In the genomic region with DNA sequence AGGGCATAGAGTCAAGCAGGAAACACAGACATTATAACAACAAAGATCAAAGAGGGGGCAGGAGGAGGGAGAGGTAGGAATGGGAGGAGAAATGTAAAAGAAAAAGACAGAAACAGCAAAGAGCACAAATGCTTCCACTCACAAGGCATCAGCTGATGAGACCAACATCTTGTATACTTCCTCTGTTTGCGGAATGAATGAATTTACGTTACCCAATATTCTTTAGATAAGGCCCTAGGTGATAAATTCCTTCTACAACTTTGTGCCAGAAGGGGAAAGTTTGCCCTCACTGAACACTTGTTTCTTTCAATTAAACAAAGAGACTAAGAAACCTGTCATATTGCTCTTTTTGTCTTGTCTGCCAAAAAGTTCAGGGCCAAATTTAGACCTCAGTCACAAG, we compare ENCODE assay signal across 13 cellular contexts.
A peak's percentile ranks its signal among the peaks of the same experiment; 100 is the strongest.
DNase-seq lines count a peak whose midpoint lies in the region; ATAC-seq, FAIRE-seq and TF ChIP-seq lines count a peak whose summit lies in the region.
"Had no signal": no experiment of that assay in that cellular context is flagged by ENCODE, and none has a peak within 500 bp of the region (broad histone marks: within the 10 kb centered on the region; RNA-seq: fewer than 3 reads in every experiment).

No MANE protein-coding gene starts in this region.

- TF ChIP-seq CTCF in HepG2 (CRISPR knock-in tag; IDR thresholded peaks at IDR 0.05) (no peak), right lobe of liver (IDR thresholded peaks at IDR 0.05) (no peak), WTC11 (IDR thresholded peaks at IDR 0.05) (no peak)

- H3K4me1 ChIP-seq in HepG2 (ENCODE audit: insufficient read depth, low read length) (peaks cover 32% of the 10 kb centered on the region), right lobe of liver (no peaks in the 10 kb centered on the region)

- 35% methylated on average over 2 of the region's 2 CpGs for WGBS in HepG2 (ENCODE audit: low lambda C conversion rate)
- 69% methylated on average over 2 of the region's 2 CpGs for WGBS in right lobe of liver (ENCODE audit: insufficient coverage, low coverage, low lambda C conversion rate, missing lambda C conversion rate)

- POLR2A ChIA-PET in HepG2 (lab: Yijun Ruan, JAX) = no interaction called here
- POLR2A ChIA-PET in WTC11 (lab: Charles Lee) = no interaction called here

- CTCF ChIA-PET in HepG2 (lab: Yijun Ruan, JAX; ENCODE audit: low intra/inter-chr PET ratio, low total read pairs) = no interaction called here
- CTCF ChIA-PET in WTC11 (lab: Charles Lee) = no interaction called here

- H3K9ac ChIP-seq in HepG2 (ENCODE audit: insufficient read depth, low read depth, low read length) = no peak overlapping the region

- no peak for FAIRE-seq in HepG2 (lab: Jason Lieb, UNC)
- FAIRE-seq: K562 had no signal

- H3K27ac Mint-ChIP-seq in activated T-helper 1 cell treated with anti-CD3 and anti-CD28 coated beads, Interleukin-12 subunit alpha, Interleukin-12 subunit beta, Interleukin-2, Interleukin-4 antibody, amounts not matched to agents 30 ng/mL and 10 ng/mL and 1 ng/mL, durations not matched to agents 14 hours and 24 hours and 36 hours = no peak overlapping the region
- H3K27ac Mint-ChIP-seq in WTC11 = no peak overlapping the region
- H3K27ac Mint-ChIP-seq: CD8-positive, alpha-beta T cell; HFFc6 had no signal

- no peak overlapping the region for H3K27ac ChIP-seq in HepG2 (ENCODE audit: extremely low read length, insufficient read depth, low read length)
- H3K27ac ChIP-seq in right lobe of liver = no peak overlapping the region

- H3K9me3 ChIP-seq in HepG2 (ENCODE audit: low read length) = no peaks in the 10 kb centered on the region
- no peaks in the 10 kb centered on the region for H3K9me3 ChIP-seq in right lobe of liver

- no peak overlapping the region for H2AFZ ChIP-seq in HepG2 (ENCODE audit: low read length)

- in situ Hi-C loops in HepG2 (cut with HindIII; ENCODE audit: extremely low pct_ligation_motif_present, low pct_unique_long_range_greater_than_20kb) (no loop called here), SK-MEL-5 (cut with HindIII; ENCODE audit: low pct_unique_long_range_greater_than_20kb, low sequenced_read_pairs) (no loop called here)

- TF ChIP-seq EP300 in HepG2 (IDR thresholded peaks at IDR 0.05; ENCODE audit: low read depth in 2 of 2, low read length in 2 of 2) = no peak
- no peak for TF ChIP-seq EP300 in HepG2 (CRISPR knock-in tag; IDR thresholded peaks at IDR 0.05; ENCODE audit: borderline replicate concordance)

- no peaks in the 10 kb centered on the region for H3K36me3 ChIP-seq in HepG2 (replicated peaks in 1 of 2; ENCODE audit: control insufficient read depth in 1 of 2, insufficient read depth in 2 of 2, low read length in 2 of 2)
- H3K36me3 ChIP-seq in right lobe of liver = no peaks in the 10 kb centered on the region

- no peaks in the 10 kb centered on the region for H3K36me3 Mint-ChIP-seq in activated T-helper 1 cell treated with anti-CD3 and anti-CD28 coated beads, Interleukin-12 subunit alpha, Interleukin-12 subunit beta, Interleukin-2, Interleukin-4 antibody, amounts not matched to agents 30 ng/mL and 10 ng/mL and 1 ng/mL, durations not matched to agents 14 hours and 24 hours and 36 hours (ENCODE audit: low read depth)
- H3K36me3 Mint-ChIP-seq in WTC11 = no peaks in the 10 kb centered on the region
- H3K36me3 Mint-ChIP-seq: CD8-positive, alpha-beta T cell had no signal

- H3K4me2 ChIP-seq in HepG2 (ENCODE audit: low read depth, low read length) = no peak overlapping the region

- H3K9me3 Mint-ChIP-seq in activated T-helper 1 cell treated with anti-CD3 and anti-CD28 coated beads, Interleukin-12 subunit alpha, Interleukin-12 subunit beta, Interleukin-2, Interleukin-4 antibody, amounts not matched to agents 30 ng/mL and 10 ng/mL and 1 ng/mL, durations not matched to agents 14 hours and 24 hours and 36 hours = no peaks in the 10 kb centered on the region
- H3K9me3 Mint-ChIP-seq in WTC11 = no peaks in the 10 kb centered on the region
- H3K9me3 Mint-ChIP-seq: CD8-positive, alpha-beta T cell; HFFc6 had no signal

- no peaks in the 10 kb centered on the region for H3K4me1 Mint-ChIP-seq in activated T-helper 1 cell treated with anti-CD3 and anti-CD28 coated beads, Interleukin-12 subunit alpha, Interleukin-12 subunit beta, Interleukin-2, Interleukin-4 antibody, amounts not matched to agents 30 ng/mL and 10 ng/mL and 1 ng/mL, durations not matched to agents 14 hours and 24 hours and 36 hours (ENCODE audit: low read depth)
- peaks cover 4% of the 10 kb centered on the region for H3K4me1 Mint-ChIP-seq in WTC11

- no peak overlapping the region for H3K4me3 Mint-ChIP-seq in activated T-helper 1 cell treated with anti-CD3 and anti-CD28 coated beads, Interleukin-12 subunit alpha, Interleukin-12 subunit beta, Interleukin-2, Interleukin-4 antibody, amounts not matched to agents 30 ng/mL and 10 ng/mL and 1 ng/mL, durations not matched to agents 14 hours and 24 hours and 36 hours
- H3K4me3 Mint-ChIP-seq in WTC11 = no peak overlapping the region
- H3K4me3 Mint-ChIP-seq: CD8-positive, alpha-beta T cell; HFFc6 had no signal

- DNase-seq in HepG2 (ENCODE audit: low spot score) (peak; percentile 65), right lobe of liver (no peak), SK-MEL-5 (ENCODE audit: low read depth, low spot score) (peak; percentile 94), foreskin melanocyte (peak; percentile 94), WTC11 (ENCODE audit: low spot score) (no peak)
- DNase-seq in activated T-helper 1 cell treated with anti-CD3 and anti-CD28 coated beads, Interleukin-12 subunit alpha, Interleukin-12 subunit beta, Interleukin-2, Interleukin-4 antibody, amounts not matched to agents 30 ng/mL and 10 ng/mL and 1 ng/mL, durations not matched to agents 14 hours and 24 hours and 36 hours (ENCODE audit: low spot score) = no peak
- DNase-seq: CD8-positive, alpha-beta T cell; DMS 273 treated with DMSO at 0.1 percent for 48 hours; HFFc6; NCI-H1105; NCI-H187 had no signal

- H3K4me3 ChIP-seq in HepG2 (replicated peaks in 1 of 3; ENCODE audit: insufficient read depth in 1 of 3, low read depth in 2 of 3, low read length in 3 of 3) = no peak overlapping the region
- H3K4me3 ChIP-seq in right lobe of liver = no peak overlapping the region
- H3K4me3 ChIP-seq: K562 had no signal

- H4K20me1 ChIP-seq in HepG2 (ENCODE audit: insufficient read depth, low read length) = no peaks in the 10 kb centered on the region

- peaks cover 3 to 13% of the 10 kb centered on the region in 2 experiments; a peak in 3 of 5 replicates for H3K27me3 ChIP-seq in HepG2 (ENCODE audit: control insufficient read depth in 1 of 2, insufficient read depth in 2 of 2, low read length in 2 of 2)
- no peaks in the 10 kb centered on the region for H3K27me3 ChIP-seq in right lobe of liver

- peaks cover 3% of the 10 kb centered on the region for H3K27me3 Mint-ChIP-seq in activated T-helper 1 cell treated with anti-CD3 and anti-CD28 coated beads, Interleukin-12 subunit alpha, Interleukin-12 subunit beta, Interleukin-2, Interleukin-4 antibody, amounts not matched to agents 30 ng/mL and 10 ng/mL and 1 ng/mL, durations not matched to agents 14 hours and 24 hours and 36 hours (ENCODE audit: insufficient read depth)
- no peaks in the 10 kb centered on the region for H3K27me3 Mint-ChIP-seq in WTC11 (ENCODE audit: low read depth)

- TF ChIP-seq POLR2A in HepG2 (IDR thresholded peaks at IDR 0.05; ENCODE audit: insufficient read depth in 1 of 2, low read depth in 2 of 2, low read length in 2 of 2) (no peak), right lobe of liver (IDR thresholded peaks at IDR 0.05) (no peak)

- ATAC-seq in HepG2 = no peak
- ATAC-seq in right lobe of liver = no peak
- no peak for ATAC-seq in GM18520 (IDR thresholded peaks at IDR 0.05; ENCODE audit: unreplicated experiment)
- no peak for ATAC-seq in WTC11
- ATAC-seq: CD8-positive, alpha-beta T cell; K562 had no signal

- intact Hi-C loops in HepG2 (cut with micrococcal nuclease; ENCODE audit: unreplicated experiment) = no loop called here
- intact Hi-C loops in right lobe of liver (cut with DNase I) = no loop called here
- intact Hi-C loops in activated T-helper 1 cell treated with anti-CD3 and anti-CD28 coated beads, Interleukin-12 subunit alpha, Interleukin-12 subunit beta, Interleukin-2, Interleukin-4 antibody, amounts not matched to agents 30 ng/mL and 10 ng/mL and 1 ng/mL, durations not matched to agents 14 hours and 24 hours and 36 hours (cut with micrococcal nuclease) = no loop called here

- H3K79me2 ChIP-seq in HepG2 (ENCODE audit: insufficient read depth, low read length) = no peaks in the 10 kb centered on the region

- TF ChIP-seq RAD21 in HepG2 (CRISPR knock-in tag; IDR thresholded peaks at IDR 0.05) = no peak

- no TSS peak for BruUV-seq in HepG2 (replicated peaks; lab: Mats Ljungman, UMichigan)

TF ChIP-seq in HepG2, 621 proteins besides CTCF, POLR2A, EP300 and RAD21:
- TF ChIP-seq ZFX (CRISPR knock-in tag; IDR thresholded peaks at IDR 0.05; ENCODE audit: low read depth) (no peak), ZNF510 (CRISPR knock-in tag; IDR thresholded peaks at IDR 0.05; ENCODE audit: low read depth) (no peak), SIN3A (IDR thresholded peaks at IDR 0.05; ENCODE audit: borderline replicate concordance, low read depth, low read length) (no peak), ZNF124 (CRISPR knock-in tag; IDR thresholded peaks at IDR 0.05) (no peak), ETV5 (CRISPR knock-in tag; IDR thresholded peaks at IDR 0.05; ENCODE audit: borderline replicate concordance) (no peak), CBX5 (CRISPR knock-in tag; IDR thresholded peaks at IDR 0.05; ENCODE audit: borderline replicate concordance) (no peak)

TF ChIP-seq in WTC11, 78 proteins besides CTCF, POLR2A, EP300 and RAD21 (continues in another document):
- TF ChIP-seq OVOL2 (CRISPR knock-in tag; IDR thresholded peaks at IDR 0.05; ENCODE audit: borderline replicate concordance) = no peak
- TF ChIP-seq, protein P1, sequence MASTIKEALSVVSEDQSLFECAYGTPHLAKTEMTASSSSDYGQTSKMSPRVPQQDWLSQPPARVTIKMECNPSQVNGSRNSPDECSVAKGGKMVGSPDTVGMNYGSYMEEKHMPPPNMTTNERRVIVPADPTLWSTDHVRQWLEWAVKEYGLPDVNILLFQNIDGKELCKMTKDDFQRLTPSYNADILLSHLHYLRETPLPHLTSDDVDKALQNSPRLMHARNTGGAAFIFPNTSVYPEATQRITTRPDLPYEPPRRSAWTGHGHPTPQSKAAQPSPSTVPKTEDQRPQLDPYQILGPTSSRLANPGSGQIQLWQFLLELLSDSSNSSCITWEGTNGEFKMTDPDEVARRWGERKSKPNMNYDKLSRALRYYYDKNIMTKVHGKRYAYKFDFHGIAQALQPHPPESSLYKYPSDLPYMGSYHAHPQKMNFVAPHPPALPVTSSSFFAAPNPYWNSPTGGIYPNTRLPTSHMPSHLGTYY (CRISPR knock-in tag; IDR thresholded peaks at IDR 0.05) = no peak
- TF ChIP-seq ZNF138 (CRISPR knock-in tag; conservative IDR thresholded peaks at IDR 0.05) = no peak
- no peak for TF ChIP-seq EMX1 (CRISPR knock-in tag; IDR thresholded peaks at IDR 0.05)
- no peak for TF ChIP-seq ETV6 (CRISPR knock-in tag; IDR thresholded peaks at IDR 0.05)
- no peak for TF ChIP-seq ATF1 (CRISPR knock-in tag; IDR thresholded peaks at IDR 0.05)
- TF ChIP-seq NR2C2 (CRISPR knock-in tag; IDR thresholded peaks at IDR 0.05) = no peak
- no peak for TF ChIP-seq ESRRA (CRISPR knock-in tag; IDR thresholded peaks at IDR 0.05; ENCODE audit: borderline replicate concordance)

Comparison
In these comparisons a context has a peak if more than half of its experiments do, and no peak if none do; other contexts are left out.
1. DNase-seq: peak in HepG2 (single experiment), SK-MEL-5 (single experiment) and foreskin melanocyte (single experiment); none in right lobe of liver (0 of 3), activated T-helper 1 cell treated with anti-CD3 and anti-CD28 coated beads, Interleukin-12 subunit alpha, Interleukin-12 subunit beta, Interleukin-2, Interleukin-4 antibody, amounts not matched to agents 30 ng/mL and 10 ng/mL and 1 ng/mL, durations not matched to agents 14 hours and 24 hours and 36 hours (single experiment) and WTC11 (single experiment).